ENCODE assay signal across 13 cellular contexts in the genomic region with DNA sequence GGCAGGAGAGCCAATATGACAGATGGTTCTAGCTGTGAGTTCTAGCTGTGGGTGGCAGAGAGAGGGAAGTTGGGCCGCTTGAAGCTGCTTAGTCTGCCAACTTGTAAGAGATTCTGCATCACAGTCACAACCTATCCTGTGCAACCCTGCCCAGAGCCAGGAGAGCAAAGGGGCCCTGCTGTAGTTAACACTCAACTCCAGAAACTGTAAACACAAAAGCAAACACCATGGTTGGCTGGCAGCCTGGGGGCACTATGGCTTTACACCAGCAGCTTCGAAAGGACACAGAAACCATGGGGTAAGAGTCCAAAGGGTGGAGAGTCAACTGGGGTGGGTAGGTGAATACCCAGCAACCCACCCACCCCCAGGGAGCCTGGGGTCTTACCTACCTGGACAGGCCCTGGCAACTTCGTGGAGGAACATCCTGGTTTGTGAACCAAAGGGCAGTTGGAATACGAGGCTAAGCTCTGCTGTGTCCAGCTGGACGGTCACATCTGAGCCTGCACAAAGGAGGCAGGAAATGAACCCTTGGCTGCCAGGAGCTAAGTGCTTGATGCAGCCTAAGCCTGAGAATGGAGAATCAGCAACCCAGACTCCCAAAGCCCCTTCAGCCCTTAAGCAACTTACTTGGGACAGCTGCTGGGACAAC. TPM values are rescaled to one million over a fixed set of nuclear protein-coding genes. Genes with fewer than 3 reads are reported as not detected.
DNase-seq lines count a peak whose midpoint lies in the region; TF ChIP-seq lines count a peak whose summit lies in the region.
"Had no signal": no experiment of that assay in that cellular context is flagged by ENCODE, and none has a peak within 500 bp of the region (broad histone marks: within the 10 kb centered on the region; RNA-seq: fewer than 3 reads in every experiment).

No MANE protein-coding gene starts in this region.

- DNase-seq in NCI-H526 treated with DMSO at 0.1 percent for 48 hours (lab: John Stamatoyannopoulos, UW) (peak; percentile 100), NCI-H526 (lab: John Stamatoyannopoulos, UW) (no peak), NCI-H510A (lab: John Stamatoyannopoulos, UW) (peak; percentile 100), colonic mucosa (peak; percentile 56), transverse colon (peak; percentile 28), esophagus muscularis mucosa (ENCODE audit: extremely low spot score) (no peak), NCI-H187 (lab: John Stamatoyannopoulos, UW) (no peak), SK-N-SH (no peak)
- DNase-seq: activated CD8-positive, alpha-beta memory T cell treated with anti-CD3 and anti-CD28 coated beads for 24 hours; activated naive CD4-positive, alpha-beta T cell treated with anti-CD3 and anti-CD28 coated beads, Interleukin-2, amount 10 ng/mL, durations not matched to agents 7 days and 5 days; left ventricle myocardium superior; thyroid gland had no signal

- H3K4me1 ChIP-seq in colonic mucosa (peaks cover 2% of the 10 kb centered on the region), transverse colon (peaks cover under 1 to 18% (median 11%) of the 10 kb centered on the region in 4 donors), esophagus muscularis mucosa (peaks cover 6 to 14% (median 11%) of the 10 kb centered on the region in 4 donors), SK-N-SH (ENCODE audit: control insufficient read depth in 1 of 2, insufficient read depth in 2 of 2, low read depth in 1 of 2, low read length in 1 of 2) (no peaks in the 10 kb centered on the region)

- H3K9me3 ChIP-seq in colonic mucosa = no peaks in the 10 kb centered on the region
- H3K9me3 ChIP-seq in transverse colon = no peaks in the 10 kb centered on the region
- no peaks in the 10 kb centered on the region for H3K9me3 ChIP-seq in esophagus muscularis mucosa
- no peaks in the 10 kb centered on the region for H3K9me3 ChIP-seq in SK-N-SH
- H3K9me3 ChIP-seq: thyroid gland had no signal

- intact Hi-C loops in colonic mucosa (cut with DNase I) = no loop called here
- intact Hi-C loops in transverse colon (cut with DNase I; ENCODE audit: low total_unique reads) = no loop called here
- intact Hi-C loops in esophagus muscularis mucosa (cut with DNase I) = no loop called here

- no peak for TF ChIP-seq RAD21 in SK-N-SH (IDR thresholded peaks at IDR 0.05; ENCODE audit: low read length)

- in situ Hi-C loops in transverse colon (cut with MboI; ENCODE audit: low pct_ligation_motif_present in 1 of 4, low pct_unique_long_range_greater_than_20kb in 1 of 4, low sequenced_read_pairs in 3 of 4) = no loop called here

- TF ChIP-seq POLR2A in transverse colon (IDR thresholded peaks at IDR 0.05) = no peak
- TF ChIP-seq POLR2A in esophagus muscularis mucosa (IDR thresholded peaks at IDR 0.05; ENCODE audit: low read depth) = no peak

- TF ChIP-seq EP300 in transverse colon (IDR thresholded peaks at IDR 0.05; ENCODE audit: low read depth) = no peak
- no peak for TF ChIP-seq EP300 in esophagus muscularis mucosa (IDR thresholded peaks at IDR 0.05)
- no peak for TF ChIP-seq EP300 in SK-N-SH (IDR thresholded peaks at IDR 0.05; ENCODE audit: borderline replicate concordance in 1 of 2, low read depth in 1 of 2, low read length in 1 of 2)

- WGBS in transverse colon (ENCODE audit: low coverage in 1 of 2), 2 donors = 33% methylated on average over 5 of the region's 5 CpGs; no CpG with 5 or more reads in 1 of the 2 donors
- 83% methylated on average over 5 of the region's 5 CpGs for WGBS in esophagus muscularis mucosa
- WGBS in SK-N-SH (ENCODE audit: low lambda C conversion rate) = 94% methylated on average over 4 of the region's 5 CpGs

- peaks cover 6% of the 10 kb centered on the region; the same call in 1 of the 2 replicates for H3K79me2 ChIP-seq in SK-N-SH (ENCODE audit: insufficient read depth)

- no peaks in the 10 kb centered on the region for H4K20me1 ChIP-seq in SK-N-SH (ENCODE audit: insufficient read depth)

- H3K27ac ChIP-seq in colonic mucosa (peak overlapping the region; percentile 44), transverse colon (peak overlapping the region; percentile 6 to 48 (median 34)), esophagus muscularis mucosa (replicated peaks in 1 of 4) (no peak overlapping the region), SK-N-SH (ENCODE audit: low read depth in 2 of 2, low read length in 1 of 2) (no peak overlapping the region)
- H3K27ac ChIP-seq: epithelial cell of prostate, thyroid gland had no signal

- no peaks in the 10 kb centered on the region for H3K9me2 ChIP-seq in SK-N-SH

- POLR2A ChIA-PET in SK-N-SH (lab: Yijun Ruan, JAX) = interaction anchor here (1.4 kb wide), 1 partner anchor 9 kb away, joined by 5 read pairs; no protein-coding TSS in a partner anchor

- H3K4me3 ChIP-seq in colonic mucosa = no peak overlapping the region
- H3K4me3 ChIP-seq in transverse colon = no peak overlapping the region
- no peak overlapping the region for H3K4me3 ChIP-seq in esophagus muscularis mucosa
- no peak overlapping the region for H3K4me3 ChIP-seq in SK-N-SH (ENCODE audit: low read depth in 2 of 2, low read length in 1 of 2)
- H3K4me3 ChIP-seq: thyroid gland had no signal

- no peaks in the 10 kb centered on the region for H3K36me3 ChIP-seq in colonic mucosa
- H3K36me3 ChIP-seq in transverse colon = peaks cover 0 to 20% (median 5%) of the 10 kb centered on the region in 4 donors
- H3K36me3 ChIP-seq in esophagus muscularis mucosa = peaks cover 38 to 94% (median 90%) of the 10 kb centered on the region in 4 donors
- peaks cover 8 to 19% of the 10 kb centered on the region in 2 experiments for H3K36me3 ChIP-seq in SK-N-SH (replicated peaks in 1 of 2; ENCODE audit: control insufficient read depth in 1 of 2, insufficient read depth in 2 of 2, low read length in 1 of 2)

- CTCF ChIA-PET in SK-N-SH (lab: Yijun Ruan, JAX) = interaction anchor here (1.0 kb wide), 1 partner anchor 81 kb away, joined by 3 read pairs; a partner anchor contains a TSS

- no peaks in the 10 kb centered on the region for H3F3A ChIP-seq in SK-N-SH (replicated peaks; ENCODE audit: insufficient read depth)

- no peak overlapping the region for H2AFZ ChIP-seq in SK-N-SH (ENCODE audit: low read depth)

- H3K27me3 ChIP-seq in colonic mucosa (no peaks in the 10 kb centered on the region), transverse colon (no peaks in the 10 kb centered on the region), esophagus muscularis mucosa (no peaks in the 10 kb centered on the region), SK-N-SH (ENCODE audit: insufficient read depth) (no peaks in the 10 kb centered on the region)
- H3K27me3 ChIP-seq: thyroid gland had no signal

- H3K4me2 ChIP-seq in SK-N-SH = no peak overlapping the region

- no peak for TF ChIP-seq CTCF in colonic mucosa (IDR thresholded peaks at IDR 0.05)
- no peak for TF ChIP-seq CTCF in transverse colon (IDR thresholded peaks at IDR 0.05)
- TF ChIP-seq CTCF in esophagus muscularis mucosa (IDR thresholded peaks at IDR 0.05) = no peak
- TF ChIP-seq CTCF in SK-N-SH (IDR thresholded peaks at IDR 0.05) = no peak

- peak overlapping the region in 1 of 2 donors; percentile 38 for H3K9ac ChIP-seq in colonic mucosa (ENCODE audit: low read depth in 2 of 2, low read length in 2 of 2)
- H3K9ac ChIP-seq in SK-N-SH = no peak overlapping the region

TF ChIP-seq in SK-N-SH, 30 proteins besides CTCF, POLR2A, EP300 and RAD21:
- TF ChIP-seq ELF1 (IDR thresholded peaks at IDR 0.05) = no peak
- TF ChIP-seq, protein P1, sequence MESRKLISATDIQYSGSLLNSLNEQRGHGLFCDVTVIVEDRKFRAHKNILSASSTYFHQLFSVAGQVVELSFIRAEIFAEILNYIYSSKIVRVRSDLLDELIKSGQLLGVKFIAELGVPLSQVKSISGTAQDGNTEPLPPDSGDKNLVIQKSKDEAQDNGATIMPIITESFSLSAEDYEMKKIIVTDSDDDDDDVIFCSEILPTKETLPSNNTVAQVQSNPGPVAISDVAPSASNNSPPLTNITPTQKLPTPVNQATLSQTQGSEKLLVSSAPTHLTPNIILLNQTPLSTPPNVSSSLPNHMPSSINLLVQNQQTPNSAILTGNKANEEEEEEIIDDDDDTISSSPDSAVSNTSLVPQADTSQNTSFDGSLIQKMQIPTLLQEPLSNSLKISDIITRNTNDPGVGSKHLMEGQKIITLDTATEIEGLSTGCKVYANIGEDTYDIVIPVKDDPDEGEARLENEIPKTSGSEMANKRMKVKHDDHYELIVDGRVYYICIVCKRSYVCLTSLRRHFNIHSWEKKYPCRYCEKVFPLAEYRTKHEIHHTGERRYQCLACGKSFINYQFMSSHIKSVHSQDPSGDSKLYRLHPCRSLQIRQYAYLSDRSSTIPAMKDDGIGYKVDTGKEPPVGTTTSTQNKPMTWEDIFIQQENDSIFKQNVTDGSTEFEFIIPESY (IDR thresholded peaks at IDR 0.05; ENCODE audit: borderline replicate concordance, low read depth) = no peak
- no peak for TF ChIP-seq SIN3A (IDR thresholded peaks at IDR 0.05; ENCODE audit: borderline replicate concordance, low read depth, low read length)
- TF ChIP-seq, protein P2, sequence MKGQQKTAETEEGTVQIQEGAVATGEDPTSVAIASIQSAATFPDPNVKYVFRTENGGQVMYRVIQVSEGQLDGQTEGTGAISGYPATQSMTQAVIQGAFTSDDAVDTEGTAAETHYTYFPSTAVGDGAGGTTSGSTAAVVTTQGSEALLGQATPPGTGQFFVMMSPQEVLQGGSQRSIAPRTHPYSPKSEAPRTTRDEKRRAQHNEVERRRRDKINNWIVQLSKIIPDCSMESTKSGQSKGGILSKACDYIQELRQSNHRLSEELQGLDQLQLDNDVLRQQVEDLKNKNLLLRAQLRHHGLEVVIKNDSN (IDR thresholded peaks at IDR 0.05; ENCODE audit: borderline replicate concordance, low read depth) = no peak

RNA-seq across cellular contexts. Expression of a gene that starts 6.4 kb away (rescaled TPM):
- 10 to 100 TPM; 14.3 to 24.6 TPM for total RNA-seq in colonic mucosa
- total RNA-seq in transverse colon = 10 to 100 TPM; 32.6 to 43.6 (median 39.1) TPM
- total RNA-seq in esophagus muscularis mucosa = 10 to 100 TPM; 31.1 to 38.9 (median 36.8) TPM
- 10.5 and 12.3 TPM in 2 replicates for polyA plus RNA-seq in SK-N-SH (2012; rRNA removed)
- polyA plus RNA-seq in SK-N-SH (2012; cell fraction: cytosol; rRNA removed) = 5.9 and 7.3 TPM in 2 replicates
- polyA plus RNA-seq in SK-N-SH (2012; cell fraction: nucleus; rRNA removed) = 20.9 and 24.8 TPM in 2 replicates

RNA-seq across cellular contexts. Expression of a gene that starts 49.4 kb away (rescaled TPM):
- total RNA-seq in colonic mucosa = 10 to 100 TPM; 31.7 to 51.9 TPM
- total RNA-seq in transverse colon = 10 to 100 TPM; 17.7 to 55.0 (median 39.5) TPM
- 10 to 100 TPM; 38.2 to 42.4 (median 40.6) TPM for total RNA-seq in esophagus muscularis mucosa
- polyA plus RNA-seq in SK-N-SH (2012; rRNA removed) = 35.3 and 41.5 TPM in 2 replicates
- 46.3 and 54.9 TPM in 2 replicates for polyA plus RNA-seq in SK-N-SH (2012; cell fraction: cytosol; rRNA removed)
- 23.1 and 44.0 TPM in 2 replicates for polyA plus RNA-seq in SK-N-SH (2012; cell fraction: nucleus; rRNA removed)

Comparison
In these comparisons a context has a peak if more than half of its experiments do, and no peak if none do; other contexts are left out.
1. DNase-seq: peak in NCI-H526 treated with DMSO at 0.1 percent for 48 hours (single experiment), NCI-H510A (single experiment), colonic mucosa (single experiment) and transverse colon (single experiment); none in NCI-H526 (0 of 2), esophagus muscularis mucosa (single experiment), NCI-H187 (0 of 2) and SK-N-SH (single experiment).
2. H3K27ac ChIP-seq: peak in colonic mucosa (single experiment) and transverse colon (4 of 4); none in esophagus muscularis mucosa (0 of 4) and SK-N-SH (0 of 2).